17 cellular contexts compared by ENCODE assay signal in genomic region chr2:129565710-129566109, GRCh38.
"Had no signal": no experiment of that assay in that cellular context is flagged by ENCODE, and none has a peak within 500 bp of the region (broad histone marks: within the 10 kb centered on the region; RNA-seq: fewer than 3 reads in every experiment).

No MANE protein-coding gene starts in this region.

- H3K4me1 Mint-ChIP-seq: naive thymus-derived CD8-positive, alpha-beta T cell had no signal

- ATAC-seq: effector memory CD8-positive, alpha-beta T cell; gastroesophageal sphincter; left colon; left ventricle myocardium superior; mucosa of descending colon; naive thymus-derived CD8-positive, alpha-beta T cell; right cardiac atrium had no signal

- H3K4me1 ChIP-seq: gastroesophageal sphincter, stomach had no signal

- H3K4me3 Mint-ChIP-seq: effector memory CD8-positive, alpha-beta T cell; naive thymus-derived CD8-positive, alpha-beta T cell had no signal

- H3K36me3 ChIP-seq: esophagus squamous epithelium, gastroesophageal sphincter, stomach had no signal

- DNase-seq: effector memory CD8-positive, alpha-beta T cell; esophagus squamous epithelium; foreskin fibroblast; glutamatergic neuron; left colon; left ventricle myocardium superior; mucosa of descending colon; naive thymus-derived CD8-positive, alpha-beta T cell; right cardiac atrium; small intestine; stimulated activated CD4-positive, alpha-beta T cell treated with anti-CD3 and anti-CD28 coated beads, Interleukin-12 subunit alpha, Interleukin-12 subunit beta, amount 100 ng/mL, for 4 hours; stimulated activated naive CD4-positive, alpha-beta T cell; stomach; trophoblast cell had no signal

- H3K27ac Mint-ChIP-seq: effector memory CD8-positive, alpha-beta T cell; naive thymus-derived CD8-positive, alpha-beta T cell; progenitor cell of endocrine pancreas had no signal

- H3K4me3 ChIP-seq: esophagus squamous epithelium, gastroesophageal sphincter, lung, mucosa of descending colon, stomach had no signal

- H3K27me3 ChIP-seq: esophagus squamous epithelium, gastroesophageal sphincter had no signal

- H3K27ac ChIP-seq: esophagus squamous epithelium, gastroesophageal sphincter, stomach had no signal
